1 cellular context compared by ENCODE assay signal in the genomic region with DNA sequence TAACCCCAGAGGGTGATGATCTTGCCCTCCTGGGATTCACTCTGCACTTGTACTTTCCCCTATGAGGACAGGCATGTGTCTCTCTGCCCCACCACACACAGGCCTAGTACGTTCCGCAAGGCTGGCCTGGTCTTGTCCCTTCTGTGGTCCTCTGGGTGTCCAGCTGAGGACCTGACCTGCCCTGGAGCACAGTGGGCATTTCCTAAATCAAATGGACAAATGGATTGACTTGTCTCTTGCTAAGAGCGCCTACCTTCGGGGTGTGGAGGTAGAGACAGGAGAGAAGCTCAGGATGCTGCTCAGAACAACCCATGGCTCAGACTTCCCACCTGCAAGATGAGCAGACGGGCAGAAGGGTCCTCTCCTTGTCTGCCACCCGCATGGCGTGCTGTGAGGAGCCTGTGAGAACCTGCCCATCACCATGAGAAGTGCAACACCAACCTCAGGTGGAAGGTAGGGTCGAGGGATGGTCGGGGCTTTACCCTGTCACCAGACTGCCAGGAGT.
TF ChIP-seq lines count a peak whose summit lies in the region.

No MANE protein-coding gene starts in this region.

TF ChIP-seq in H1, 55 proteins besides CTCF, POLR2A, EP300 and RAD21 (continued from another document):
- TF ChIP-seq KDM4A (IDR thresholded peaks at IDR 0.05; ENCODE audit: low read depth, low read length, severe bottlenecking) = no peak
- no peak for TF ChIP-seq CREB1 (IDR thresholded peaks at IDR 0.05)
- no peak for TF ChIP-seq SIN3A (conservative IDR thresholded peaks at IDR 0.05 in 1 of 2, IDR thresholded peaks at IDR 0.05 in 1 of 2; ENCODE audit: low read depth in 1 of 2, low read length in 2 of 2)
- no peak for TF ChIP-seq BRCA1 (IDR thresholded peaks at IDR 0.05; ENCODE audit: low read depth, low read length)
- TF ChIP-seq HDAC6 (IDR thresholded peaks at IDR 0.05; ENCODE audit: low read depth, low read length) = no peak
- TF ChIP-seq ZNF274 (IDR thresholded peaks at IDR 0.05; ENCODE audit: borderline replicate concordance, extremely low read depth, low read length) = no peak
- no peak for TF ChIP-seq EGR1 (IDR thresholded peaks at IDR 0.05; ENCODE audit: borderline replicate concordance, low read depth, low read length)
- no peak for TF ChIP-seq POU5F1 (IDR thresholded peaks at IDR 0.05; ENCODE audit: low read depth, low read length)
- TF ChIP-seq SIRT6 (IDR thresholded peaks at IDR 0.05; ENCODE audit: low read length) = no peak
- TF ChIP-seq TBP (IDR thresholded peaks at IDR 0.05; ENCODE audit: low read depth, low read length) = no peak
- no peak for TF ChIP-seq GTF2F1 (IDR thresholded peaks at IDR 0.05; ENCODE audit: borderline replicate concordance, low read depth, low read length)
- TF ChIP-seq JUN (IDR thresholded peaks at IDR 0.05; ENCODE audit: low read depth, low read length) = no peak
- no peak for TF ChIP-seq NRF1 (IDR thresholded peaks at IDR 0.05; ENCODE audit: low read depth, low read length)
- no peak for TF ChIP-seq RBBP5 (IDR thresholded peaks at IDR 0.05; ENCODE audit: borderline replicate concordance, low read depth, low read length)
- no peak for TF ChIP-seq KDM5A (IDR thresholded peaks at IDR 0.05; ENCODE audit: low read length)
